ENCODE assay signal across 13 cellular contexts in the genomic region with DNA sequence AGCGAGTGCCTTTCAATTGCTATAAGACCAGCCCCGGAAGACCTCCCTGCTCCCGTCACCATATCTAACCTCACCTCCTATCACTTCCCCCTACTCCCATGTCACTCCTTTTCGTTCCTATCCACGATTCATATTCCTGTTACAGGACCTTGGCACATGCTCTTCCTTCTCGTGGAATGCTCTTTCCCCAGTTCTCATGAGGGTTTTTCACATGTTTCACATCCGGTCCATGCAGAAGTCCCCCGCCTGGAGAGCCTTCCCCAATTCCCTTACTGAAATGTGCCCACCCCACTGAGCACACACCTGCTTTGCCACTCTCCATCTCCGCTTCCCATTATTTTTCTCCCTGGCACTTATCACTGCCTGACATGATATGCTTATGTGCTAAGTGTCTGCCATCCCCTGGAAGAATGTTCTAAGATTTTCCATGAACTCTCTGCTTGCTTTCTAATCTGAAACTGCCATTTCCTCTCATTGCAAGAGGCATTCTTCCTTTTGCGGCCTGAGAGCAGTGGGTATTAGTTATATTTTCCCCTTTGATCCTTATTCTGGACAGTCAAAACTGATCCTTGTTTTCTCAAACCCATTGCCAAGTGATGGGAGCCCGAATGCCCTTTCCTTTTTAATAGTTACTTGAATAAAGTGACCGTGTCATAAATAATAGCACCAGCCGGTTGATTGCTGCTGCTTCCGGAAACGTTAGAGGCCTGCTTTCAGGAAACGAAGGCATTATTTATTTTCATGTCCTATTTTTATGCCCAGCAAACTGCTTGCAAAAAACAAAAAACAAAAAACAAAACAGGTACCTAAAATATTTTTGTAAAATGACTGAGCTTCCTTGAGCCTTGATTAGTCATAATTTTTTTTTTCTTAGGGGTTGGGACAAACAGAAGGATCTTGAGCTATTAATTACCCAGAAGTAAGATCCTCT.
DNase-seq lines count a peak whose midpoint lies in the region; ATAC-seq and TF ChIP-seq lines count a peak whose summit lies in the region.
"Had no signal": no experiment of that assay in that cellular context is flagged by ENCODE, and none has a peak within 500 bp of the region (broad histone marks: within the 10 kb centered on the region; RNA-seq: fewer than 3 reads in every experiment).

No MANE protein-coding gene starts in this region.

- H3K36me3 Mint-ChIP-seq in glutamatergic neuron (ENCODE audit: unreplicated experiment): peaks cover 16% of the 10 kb centered on the region

- TF ChIP-seq POLR2A in body of pancreas (IDR thresholded peaks at IDR 0.05): no peak
- no peak for TF ChIP-seq POLR2A in right lobe of liver (IDR thresholded peaks at IDR 0.05)

- no peaks in the 10 kb centered on the region for H4K20me1 ChIP-seq in SK-N-SH (ENCODE audit: insufficient read depth)

- H3K9me3 ChIP-seq in SK-N-SH: no peaks in the 10 kb centered on the region
- no peaks in the 10 kb centered on the region for H3K9me3 ChIP-seq in body of pancreas
- H3K9me3 ChIP-seq in right lobe of liver: no peaks in the 10 kb centered on the region
- no peaks in the 10 kb centered on the region for H3K9me3 ChIP-seq in tibial artery
- H3K9me3 ChIP-seq: pancreas had no signal

- H3K4me3 Mint-ChIP-seq in glutamatergic neuron (ENCODE audit: unreplicated experiment): no peak overlapping the region

- H3K9me3 Mint-ChIP-seq in glutamatergic neuron (ENCODE audit: unreplicated experiment): peaks cover 5% of the 10 kb centered on the region

- H3K79me2 ChIP-seq in SK-N-SH (ENCODE audit: insufficient read depth): no peaks in the 10 kb centered on the region

- H3K27me3 Mint-ChIP-seq in glutamatergic neuron (ENCODE audit: unreplicated experiment): peaks cover 3% of the 10 kb centered on the region

- 0 out of 2 replicates have a peak overlapping the region, but pooled peaks have one; percentile 26 for H2AFZ ChIP-seq in SK-N-SH (ENCODE audit: low read depth)

- POLR2A ChIA-PET in SK-N-SH (lab: Yijun Ruan, JAX): no interaction called here

- H3F3A ChIP-seq in SK-N-SH (replicated peaks; ENCODE audit: insufficient read depth): peaks cover 60% of the 10 kb centered on the region

- TF ChIP-seq CTCF in SK-N-SH (IDR thresholded peaks at IDR 0.05): no peak
- no peak for TF ChIP-seq CTCF in body of pancreas (IDR thresholded peaks at IDR 0.05)
- no peak for TF ChIP-seq CTCF in right lobe of liver (IDR thresholded peaks at IDR 0.05)
- no peak for TF ChIP-seq CTCF in tibial artery (IDR thresholded peaks at IDR 0.05)
- no peak for TF ChIP-seq CTCF in glutamatergic neuron (IDR thresholded peaks at IDR 0.05; ENCODE audit: partially characterized antibody, unreplicated experiment)

- peak overlapping the region; percentile 48 for H3K4me2 ChIP-seq in SK-N-SH

- no peak for ATAC-seq in SK-N-SH treated with all-trans-retinoic acid at 6 μM for 48 hours
- ATAC-seq in body of pancreas: no peak
- ATAC-seq in right lobe of liver: peak in 2 of 4 donors; percentile 11
- ATAC-seq in GM19324 (IDR thresholded peaks at IDR 0.05; ENCODE audit: low FRiP score, unreplicated experiment): no peak
- no peak for ATAC-seq in HG02798 (IDR thresholded peaks at IDR 0.05; ENCODE audit: poor library complexity, unreplicated experiment)

- H3K27ac Mint-ChIP-seq in glutamatergic neuron (ENCODE audit: unreplicated experiment): no peak overlapping the region
- H3K27ac Mint-ChIP-seq: activated T-helper 2 cell treated with anti-CD3 and anti-CD28 coated beads, Interferon-gamma antibody, Interleukin-2, Interleukin-4, amounts not matched to agents 10 μg/mL and 5 μg/mL and 100 μg/mL, durations not matched to agents 14 hours and 24 hours and 36 hours had no signal

- H3K27ac ChIP-seq in SK-N-SH (ENCODE audit: low read depth in 2 of 2, low read length in 1 of 2) (peak overlapping the region; percentile 69 to 100), body of pancreas (peak overlapping the region; percentile 17 to 77 (median 68)), right lobe of liver (peak overlapping the region; percentile 11 to 67 (median 45)), tibial artery (peak overlapping the region; percentile 78 to 84)
- H3K27ac ChIP-seq: VCaP had no signal

- CTCF ChIA-PET in SK-N-SH (lab: Yijun Ruan, JAX): no interaction called here

- H3K36me3 ChIP-seq in SK-N-SH (replicated peaks in 1 of 2; ENCODE audit: control insufficient read depth in 1 of 2, insufficient read depth in 2 of 2, low read length in 1 of 2): no peaks in the 10 kb centered on the region
- H3K36me3 ChIP-seq in body of pancreas (replicated peaks in 1 of 2; ENCODE audit: insufficient read depth in 1 of 2, low read depth in 2 of 2): no peaks in the 10 kb centered on the region
- H3K36me3 ChIP-seq in right lobe of liver: no peaks in the 10 kb centered on the region
- H3K36me3 ChIP-seq in tibial artery: no peaks in the 10 kb centered on the region
- H3K36me3 ChIP-seq: pancreas had no signal

- H3K4me1 Mint-ChIP-seq in glutamatergic neuron (ENCODE audit: low read depth, unreplicated experiment): peaks cover 3% of the 10 kb centered on the region

- TF ChIP-seq EP300 in SK-N-SH (IDR thresholded peaks at IDR 0.05; ENCODE audit: borderline replicate concordance in 1 of 2, low read depth in 1 of 2, low read length in 1 of 2): no peak; a peak in 1 of 4 replicates

- peak overlapping the region; percentile 37; the same call in 1 of the 2 replicates for H3K9ac ChIP-seq in SK-N-SH

- DNase-seq in SK-N-SH (no peak), body of pancreas (no peak), right lobe of liver (no peak), tibial artery (no peak), glutamatergic neuron (no peak)
- DNase-seq: NCI-H1105 treated with DMSO at 0.1 percent for 48 hours; NK-92 treated with Interleukin-12 subunit alpha and Interleukin-12 subunit beta, amount 100 ng/mL, for 24 hours; pancreas had no signal

- 52% methylated on average over 15 of the region's 16 CpGs for WGBS in SK-N-SH (ENCODE audit: low lambda C conversion rate)
- 52 to 59% methylated on average over 15 of the region's 16 CpGs for WGBS in body of pancreas, 2 donors
- WGBS in right lobe of liver (ENCODE audit: insufficient coverage, low coverage, low lambda C conversion rate, missing lambda C conversion rate): 60% methylated on average over 14 of the region's 16 CpGs

- peaks cover 9 to 49% of the 10 kb centered on the region in 2 experiments; a peak in 3 of 4 replicates for H3K4me1 ChIP-seq in SK-N-SH (ENCODE audit: control insufficient read depth in 1 of 2, insufficient read depth in 2 of 2, low read depth in 1 of 2, low read length in 1 of 2)
- peaks cover 15% of the 10 kb centered on the region for H3K4me1 ChIP-seq in body of pancreas
- H3K4me1 ChIP-seq in right lobe of liver: peaks cover 0 to 12% (median 2%) of the 10 kb centered on the region in 4 donors
- peaks cover 0 to 90% (median 68%) of the 10 kb centered on the region in 4 donors for H3K4me1 ChIP-seq in tibial artery

- H3K4me3 ChIP-seq in SK-N-SH (ENCODE audit: low read depth in 2 of 2, low read length in 1 of 2) (no peak overlapping the region), body of pancreas (no peak overlapping the region), right lobe of liver (no peak overlapping the region), tibial artery (no peak overlapping the region)
- H3K4me3 ChIP-seq: pancreas had no signal

- TF ChIP-seq RAD21 in SK-N-SH (IDR thresholded peaks at IDR 0.05; ENCODE audit: low read length): no peak

- H3K27me3 ChIP-seq in SK-N-SH (ENCODE audit: insufficient read depth) (no peaks in the 10 kb centered on the region), body of pancreas (no peaks in the 10 kb centered on the region), right lobe of liver (no peaks in the 10 kb centered on the region), tibial artery (no peaks in the 10 kb centered on the region)
- H3K27me3 ChIP-seq: pancreas had no signal

- H3K9me2 ChIP-seq in SK-N-SH: no peaks in the 10 kb centered on the region

- intact Hi-C loops in body of pancreas (cut with DNase I) (no loop called here), right lobe of liver (cut with DNase I) (no loop called here), tibial artery (cut with DNase I; ENCODE audit: low total_unique reads) (loop anchor here (10.0 kb wide), 1 partner anchor 128 kb away; the partner anchor contains the start of gene ZNF532)

TF ChIP-seq in SK-N-SH, 30 proteins besides CTCF, POLR2A, EP300 and RAD21:
- TF ChIP-seq, protein P1, sequence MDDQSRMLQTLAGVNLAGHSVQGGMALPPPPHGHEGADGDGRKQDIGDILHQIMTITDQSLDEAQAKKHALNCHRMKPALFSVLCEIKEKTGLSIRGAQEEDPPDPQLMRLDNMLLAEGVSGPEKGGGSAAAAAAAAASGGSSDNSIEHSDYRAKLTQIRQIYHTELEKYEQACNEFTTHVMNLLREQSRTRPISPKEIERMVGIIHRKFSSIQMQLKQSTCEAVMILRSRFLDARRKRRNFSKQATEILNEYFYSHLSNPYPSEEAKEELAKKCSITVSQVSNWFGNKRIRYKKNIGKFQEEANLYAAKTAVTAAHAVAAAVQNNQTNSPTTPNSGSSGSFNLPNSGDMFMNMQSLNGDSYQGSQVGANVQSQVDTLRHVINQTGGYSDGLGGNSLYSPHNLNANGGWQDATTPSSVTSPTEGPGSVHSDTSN (IDR thresholded peaks at IDR 0.05): 0 out of 2 replicates have a peak, but pooled peaks have one; percentile 2
- no peak for TF ChIP-seq ELF1 (IDR thresholded peaks at IDR 0.05)
TF ChIP-seq in SK-N-SH: peak in this region for 1.

TF ChIP-seq in SK-N-SH treated with all-trans-retinoic acid at 6 μM for 48 hours, 23 proteins besides CTCF, POLR2A, EP300 and RAD21 (continues in another document):
- no peak for TF ChIP-seq BACH2 (CRISPR knock-in tag; IDR thresholded peaks at IDR 0.05; ENCODE audit: borderline replicate concordance)
- TF ChIP-seq, protein P2, sequence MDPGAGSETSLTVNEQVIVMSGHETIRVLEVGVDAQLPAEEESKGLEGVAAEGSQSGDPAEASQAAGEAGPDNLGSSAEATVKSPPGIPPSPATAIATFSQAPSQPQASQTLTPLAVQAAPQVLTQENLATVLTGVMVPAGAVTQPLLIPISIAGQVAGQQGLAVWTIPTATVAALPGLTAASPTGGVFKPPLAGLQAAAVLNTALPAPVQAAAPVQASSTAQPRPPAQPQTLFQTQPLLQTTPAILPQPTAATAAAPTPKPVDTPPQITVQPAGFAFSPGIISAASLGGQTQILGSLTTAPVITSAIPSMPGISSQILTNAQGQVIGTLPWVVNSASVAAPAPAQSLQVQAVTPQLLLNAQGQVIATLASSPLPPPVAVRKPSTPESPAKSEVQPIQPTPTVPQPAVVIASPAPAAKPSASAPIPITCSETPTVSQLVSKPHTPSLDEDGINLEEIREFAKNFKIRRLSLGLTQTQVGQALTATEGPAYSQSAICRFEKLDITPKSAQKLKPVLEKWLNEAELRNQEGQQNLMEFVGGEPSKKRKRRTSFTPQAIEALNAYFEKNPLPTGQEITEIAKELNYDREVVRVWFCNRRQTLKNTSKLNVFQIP (CRISPR knock-in tag; IDR thresholded peaks at IDR 0.05; ENCODE audit: borderline replicate concordance, low read depth): no peak
- TF ChIP-seq ZNF70 (CRISPR knock-in tag; IDR thresholded peaks at IDR 0.05): no peak
- no peak for TF ChIP-seq ZNF565 (CRISPR knock-in tag; conservative IDR thresholded peaks at IDR 0.05; ENCODE audit: low read depth)
- TF ChIP-seq ZFP30 (CRISPR knock-in tag; IDR thresholded peaks at IDR 0.05): no peak
- no peak for TF ChIP-seq ARNTL (CRISPR knock-in tag; IDR thresholded peaks at IDR 0.05; ENCODE audit: borderline replicate concordance, low read depth)
- TF ChIP-seq ZC3H10 (CRISPR knock-in tag; IDR thresholded peaks at IDR 0.05): no peak
- no peak for TF ChIP-seq GLIS3 (CRISPR knock-in tag; IDR thresholded peaks at IDR 0.05)
